ENCODE assay signal across 34 cellular contexts in the genomic region with DNA sequence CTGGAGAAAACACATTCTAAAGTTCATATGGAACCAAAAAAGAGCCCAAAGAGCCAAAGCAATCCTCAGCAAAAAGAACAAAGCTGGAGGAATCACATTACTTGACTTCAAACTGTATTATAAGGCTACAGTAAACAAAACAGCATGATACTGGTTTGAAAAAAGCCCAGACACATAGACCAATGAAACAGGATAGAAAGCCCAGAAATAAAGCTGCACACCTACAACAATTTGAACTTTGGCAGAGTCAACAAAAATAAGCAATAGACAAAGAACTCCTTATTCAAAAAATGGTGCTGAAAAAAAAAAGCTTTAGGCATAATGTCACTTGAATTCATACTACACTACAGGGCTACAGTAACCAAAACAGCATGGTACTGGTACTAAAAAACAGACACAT.
"Had no signal": no experiment of that assay in that cellular context is flagged by ENCODE, and none has a peak within 500 bp of the region (broad histone marks: within the 10 kb centered on the region; RNA-seq: fewer than 3 reads in every experiment).

No MANE protein-coding gene starts in this region.

- H3K36me3 ChIP-seq: adrenal gland, ascending aorta, brain microvascular endothelial cell, breast epithelium, cardiac muscle cell had no signal

- DNase-seq: activated effector memory CD4-positive, alpha-beta T cell treated with anti-CD3 and anti-CD28 coated beads, Interleukin-2, amount 50 U/mL, for 16 hours; activated effector memory CD4-positive, alpha-beta T cell treated with Interleukin-2 at 50 U/mL for 16 hours; activated gamma-delta T cell; activated gamma-delta T cell treated with Interleukin-2 at 50 U/mL for 16 hours; activated naive CD4-positive, alpha-beta T cell; activated naive CD4-positive, alpha-beta T cell treated with anti-CD3 and anti-CD28 coated beads for 36 hours; activated naive CD4-positive, alpha-beta T cell treated with anti-CD3 and anti-CD28 coated beads, Interleukin-2, amount 10 ng/mL, durations not matched to agents 7 days and 5 days; activated naive CD4-positive, alpha-beta T cell treated with anti-CD3 and anti-CD28 coated beads, Interleukin-2, amount 50 U/mL, for 16 hours; activated naive CD4-positive, alpha-beta T cell treated with Interleukin-2 at 50 U/mL for 16 hours; activated naive CD8-positive, alpha-beta T cell treated with anti-CD3 and anti-CD28 coated beads for 36 hours; activated naive CD8-positive, alpha-beta T cell treated with anti-CD3 and anti-CD28 coated beads, Interleukin-2, amount 10 ng/mL, durations not matched to agents 7 days and 5 days; activated naive CD8-positive, alpha-beta T cell treated with anti-CD3 and anti-CD28 coated beads, Interleukin-2, amount 50 U/mL, for 24 hours; activated T-cell treated with anti-CD3 and anti-CD28 coated beads, Interleukin-2, amount 50 U/mL, for 1 hour; activated T-cell treated with anti-CD3 and anti-CD28 coated beads, Interleukin-2, amount 50 U/mL, for 24 hours; activated T-cell treated with anti-CD3 and anti-CD28 coated beads, Interleukin-2, amount 50 U/mL, for 4 hours; activated T-cell treated with anti-CD3 and anti-CD28 coated beads, Interleukin-2, amount 50 U/mL, for 48 hours; activated T-cell treated with anti-CD3 and anti-CD28 coated beads, Interleukin-2, amount 50 U/mL, for 72 hours; adrenal gland; amniotic stem cell; amygdala; anterior cingulate cortex; aorta; body of pancreas; brain microvascular endothelial cell; caudate nucleus; central memory CD4-positive, alpha-beta T cell; cerebellar nuclear complex had no signal

- H3K27ac ChIP-seq: adrenal gland, ascending aorta, body of pancreas, brain microvascular endothelial cell, breast epithelium, cardiac muscle cell had no signal

- H3K27me3 ChIP-seq: adrenal gland, ascending aorta, body of pancreas, brain microvascular endothelial cell, breast epithelium, cardiac muscle cell had no signal

- FAIRE-seq: astrocyte, bronchial epithelial cell had no signal

- H3K4me3 ChIP-seq: adrenal gland, ascending aorta, body of pancreas, breast epithelium, cardiac muscle cell had no signal

- ATAC-seq: activated naive CD4-positive, alpha-beta T cell treated with anti-CD3 and anti-CD28 coated beads, Interleukin-2, amount 50 U/mL, for 72 hours; activated naive CD8-positive, alpha-beta T cell treated with anti-CD3 and anti-CD28 coated beads, Interleukin-2, amount 50 U/mL, for 24 hours; activated T-cell treated with anti-CD3 and anti-CD28 coated beads, Interleukin-2, amount 50 U/mL, for 4 hours; activated T-cell treated with anti-CD3 and anti-CD28 coated beads, Interleukin-2, amount 50 U/mL, for 72 hours; activated T-helper 17 cell treated with anti-CD3 and anti-CD28 coated beads, Interleukin-2, amount 50 U/mL, for 72 hours; body of pancreas had no signal

- H3K4me1 ChIP-seq: adrenal gland, ascending aorta, body of pancreas, breast epithelium had no signal

- H3K9me3 ChIP-seq: adrenal gland, ascending aorta, body of pancreas had no signal
